21 cellular contexts compared by ENCODE assay signal in genomic region chr2:27980242-27980641, GRCh38.
A peak's percentile ranks its signal among the peaks of the same experiment; 100 is the strongest.
DNase-seq lines count a peak whose midpoint lies in the region; ATAC-seq and TF ChIP-seq lines count a peak whose summit lies in the region.
"Had no signal": no experiment of that assay in that cellular context is flagged by ENCODE, and none has a peak within 500 bp of the region (broad histone marks: within the 10 kb centered on the region; RNA-seq: fewer than 3 reads in every experiment).

No MANE protein-coding gene starts in this region.

- no peak for DNase-seq in CD4-positive, CD25-positive, alpha-beta regulatory T cell
- DNase-seq in NCI-H69 (lab: John Stamatoyannopoulos, UW) (peak; percentile 81), mammary epithelial cell (peak; percentile 72), WTC11 (ENCODE audit: low spot score) (no peak), sciatic nerve (ENCODE audit: low spot score) (no peak), GM20000 (ENCODE audit: low spot score) (no peak)
- DNase-seq: activated CD4-positive, alpha-beta T cell treated with anti-CD3 and anti-CD28 coated beads for 4 hours; activated T-cell treated with anti-CD3 and anti-CD28 coated beads for 4 hours; brain microvascular endothelial cell; erythroblast; GDM1; left cardiac atrium; NCI-H2029; NCI-H524 treated with DMSO at 0.1 percent for 48 hours; PC-3; right cardiac atrium; stimulated activated naive B cell treated with anti-CD40 and anti-IgM and Interleukin-4, amounts not matched to agents 10 μg/mL and 1 μg/mL and 100 μg/mL, for 72 hours; tibial artery had no signal

- H3K9me3 Mint-ChIP-seq in CD4-positive, CD25-positive, alpha-beta regulatory T cell = peaks cover 0 to 3% (median 0%) of the 10 kb centered on the region in 7 donors
- H3K9me3 Mint-ChIP-seq in WTC11 = peaks cover 8% of the 10 kb centered on the region
- H3K9me3 Mint-ChIP-seq: activated naive CD4-positive, alpha-beta T cell treated with anti-CD3 and anti-CD28 coated beads, Interleukin-2, amount 50 U/mL, for 24 hours had no signal

- peak overlapping the region; percentile 8 to 66 (median 18) for H3K27ac Mint-ChIP-seq in CD4-positive, CD25-positive, alpha-beta regulatory T cell
- H3K27ac Mint-ChIP-seq in WTC11 = no peak overlapping the region
- H3K27ac Mint-ChIP-seq: activated naive CD4-positive, alpha-beta T cell treated with anti-CD3 and anti-CD28 coated beads, Interleukin-2, amount 50 U/mL, for 24 hours; stimulated activated naive B cell treated with anti-CD40 and anti-IgM and Interleukin-4, amounts not matched to agents 10 μg/mL and 1 μg/mL and 100 μg/mL, for 72 hours had no signal

- no peaks in the 10 kb centered on the region for H4K20me1 ChIP-seq in mammary epithelial cell (ENCODE audit: insufficient read depth, low read length)

- TF ChIP-seq CTCF in mammary epithelial cell (conservative IDR thresholded peaks at IDR 0.05 in 1 of 2, IDR thresholded peaks at IDR 0.05 in 1 of 2; ENCODE audit: extremely low read depth in 1 of 2, insufficient read depth in 1 of 2, low read depth in 1 of 2, low read length in 2 of 2) = no peak
- TF ChIP-seq CTCF in WTC11 (IDR thresholded peaks at IDR 0.05) = no peak
- TF ChIP-seq CTCF in GM20000 (IDR thresholded peaks at IDR 0.05; ENCODE audit: extremely low read depth, missing control alignments) = no peak

- CTCF ChIA-PET in mammary epithelial cell (lab: Charles Lee; ENCODE audit: low non-redundant PET) = no interaction called here
- CTCF ChIA-PET in WTC11 (lab: Charles Lee) = no interaction called here

- in situ Hi-C loops in mammary epithelial cell (cut with MboI; ENCODE audit: low sequenced_read_pairs in 2 of 2) = no loop called here

- intact Hi-C loops in mammary epithelial cell (cut with micrococcal nuclease) (loop anchor here (10.0 kb wide), 1 partner anchor 415 kb away; the partner anchor contains the start of gene FOSL2), sciatic nerve (cut with DNase I) (no loop called here)

- H3K27me3 Mint-ChIP-seq in CD4-positive, CD25-positive, alpha-beta regulatory T cell = no peaks in the 10 kb centered on the region
- H3K27me3 Mint-ChIP-seq in WTC11 (ENCODE audit: low read depth) = no peaks in the 10 kb centered on the region
- H3K27me3 Mint-ChIP-seq: activated naive CD4-positive, alpha-beta T cell treated with anti-CD3 and anti-CD28 coated beads, Interleukin-2, amount 50 U/mL, for 24 hours; stimulated activated naive B cell treated with anti-CD40 and anti-IgM and Interleukin-4, amounts not matched to agents 10 μg/mL and 1 μg/mL and 100 μg/mL, for 72 hours had no signal

- no peak overlapping the region for H3K9ac ChIP-seq in mammary epithelial cell (ENCODE audit: insufficient read depth, low read length)

- WGBS in mammary epithelial cell (ENCODE audit: low coverage, missing lambda C conversion rate) = 0% methylated on average over 1 of the region's 1 CpG

- H3K4me3 Mint-ChIP-seq in CD4-positive, CD25-positive, alpha-beta regulatory T cell = no peak overlapping the region
- H3K4me3 Mint-ChIP-seq in WTC11 = no peak overlapping the region
- H3K4me3 Mint-ChIP-seq: activated naive CD4-positive, alpha-beta T cell treated with anti-CD3 and anti-CD28 coated beads, Interleukin-2, amount 50 U/mL, for 24 hours; stimulated activated naive B cell treated with anti-CD40 and anti-IgM and Interleukin-4, amounts not matched to agents 10 μg/mL and 1 μg/mL and 100 μg/mL, for 72 hours had no signal

- peaks cover 17% of the 10 kb centered on the region for H3K4me1 ChIP-seq in CD4-positive, CD25-positive, alpha-beta regulatory T cell (ENCODE audit: control insufficient read depth, insufficient read depth, low read length, poor library complexity, severe bottlenecking)
- peaks cover 29% of the 10 kb centered on the region for H3K4me1 ChIP-seq in mammary epithelial cell (ENCODE audit: insufficient read depth, low read length)

- H2AFZ ChIP-seq in mammary epithelial cell (ENCODE audit: low read depth, low read length) = peak overlapping the region; percentile 58

- no TSS peak for BruUV-seq in mammary epithelial cell (replicated peaks; lab: Mats Ljungman, UMichigan)

- H3K4me3 ChIP-seq in CD4-positive, CD25-positive, alpha-beta regulatory T cell (ENCODE audit: low read depth, low read length) = no peak overlapping the region
- no peak overlapping the region for H3K4me3 ChIP-seq in mammary epithelial cell (replicated peaks in 1 of 3; ENCODE audit: insufficient read depth in 1 of 3, low read depth in 2 of 3, low read length in 3 of 3)
- H3K4me3 ChIP-seq: tibial artery had no signal

- POLR2A ChIA-PET in WTC11 (lab: Charles Lee) = no interaction called here

- H3K4me1 Mint-ChIP-seq in CD4-positive, CD25-positive, alpha-beta regulatory T cell = peaks cover 15 to 34% (median 24%) of the 10 kb centered on the region in 4 donors
- peaks cover 10% of the 10 kb centered on the region for H3K4me1 Mint-ChIP-seq in WTC11

- no peaks in the 10 kb centered on the region for H3K27me3 ChIP-seq in CD4-positive, CD25-positive, alpha-beta regulatory T cell (ENCODE audit: control insufficient read depth, insufficient read depth, low read length)
- no peaks in the 10 kb centered on the region for H3K27me3 ChIP-seq in mammary epithelial cell (ENCODE audit: insufficient read depth, low read length)
- H3K27me3 ChIP-seq: brain microvascular endothelial cell, tibial artery had no signal

- no peaks in the 10 kb centered on the region for H3K36me3 ChIP-seq in CD4-positive, CD25-positive, alpha-beta regulatory T cell (ENCODE audit: control insufficient read depth, insufficient read depth, low read length)
- no peaks in the 10 kb centered on the region for H3K36me3 ChIP-seq in mammary epithelial cell (ENCODE audit: insufficient read depth, low read length)
- H3K36me3 ChIP-seq: brain microvascular endothelial cell, tibial artery had no signal

- H3K79me2 ChIP-seq in mammary epithelial cell (ENCODE audit: insufficient read depth, low read length) = peaks cover 8% of the 10 kb centered on the region

- ATAC-seq in CD4-positive, CD25-positive, alpha-beta regulatory T cell (ENCODE audit: low read depth in 2 of 2) = peak in 1 of 2 donors; percentile 31
- peak; percentile 47 for ATAC-seq in HG02981 (IDR thresholded peaks at IDR 0.05; ENCODE audit: unreplicated experiment)
- ATAC-seq in GM21367 (IDR thresholded peaks at IDR 0.05; ENCODE audit: unreplicated experiment) = no peak
- ATAC-seq in WTC11 = no peak
- no peak for ATAC-seq in sciatic nerve
- ATAC-seq: left cardiac atrium, PC-3, right cardiac atrium had no signal

- H3K4me2 ChIP-seq in mammary epithelial cell (ENCODE audit: insufficient read depth, low read depth, low read length) = peak overlapping the region; percentile 47

- peaks cover 9% of the 10 kb centered on the region for H3K36me3 Mint-ChIP-seq in CD4-positive, CD25-positive, alpha-beta regulatory T cell
- H3K36me3 Mint-ChIP-seq in WTC11 = no peaks in the 10 kb centered on the region

- dilution Hi-C loops in mammary epithelial cell (cut with HindIII; ENCODE audit: low sequenced_read_pairs) = no loop called here

- no peak overlapping the region for H3K27ac ChIP-seq in CD4-positive, CD25-positive, alpha-beta regulatory T cell (ENCODE audit: insufficient read depth, low read length, poor library complexity, severe bottlenecking)
- H3K27ac ChIP-seq in mammary epithelial cell (ENCODE audit: insufficient read depth, low read depth, low read length) = peak overlapping the region; percentile 24
- H3K27ac ChIP-seq: brain microvascular endothelial cell, tibial artery had no signal

- no peaks in the 10 kb centered on the region for H3K9me3 ChIP-seq in CD4-positive, CD25-positive, alpha-beta regulatory T cell (ENCODE audit: control insufficient read depth in 2 of 2, low read length in 2 of 2)
- no peaks in the 10 kb centered on the region for H3K9me3 ChIP-seq in mammary epithelial cell (replicated peaks; ENCODE audit: insufficient read depth, low read length)

TF ChIP-seq in WTC11, 78 proteins besides CTCF, POLR2A, EP300 and RAD21 (continues in another document):
- TF ChIP-seq STAT6 (CRISPR knock-in tag; conservative IDR thresholded peaks at IDR 0.05; ENCODE audit: low read depth) (no peak), ZBTB21 (CRISPR knock-in tag; IDR thresholded peaks at IDR 0.05; ENCODE audit: borderline replicate concordance) (no peak), CREM (CRISPR knock-in tag; IDR thresholded peaks at IDR 0.05) (no peak), JAZF1 (CRISPR knock-in tag; IDR thresholded peaks at IDR 0.05) (no peak), GRHL2 (CRISPR knock-in tag; IDR thresholded peaks at IDR 0.05; ENCODE audit: insufficient replicate concordance, severe bottlenecking) (no peak), TP53 (CRISPR knock-in tag; IDR thresholded peaks at IDR 0.05) (no peak)

Comparison
In these comparisons a context has a peak if more than half of its experiments do, and no peak if none do; other contexts are left out.
1. DNase-seq: peak in NCI-H69 (single experiment) and mammary epithelial cell (single experiment); none in CD4-positive, CD25-positive, alpha-beta regulatory T cell (0 of 3), WTC11 (single experiment), sciatic nerve (single experiment) and GM20000 (single experiment).